In genomic region chr10:119079572-119080520, GRCh38 we compare ENCODE assay signal across 8 cellular contexts. TPM values are rescaled to one million over a fixed set of nuclear protein-coding genes. Genes with fewer than 3 reads are reported as not detected.
DNase-seq lines count a peak whose midpoint lies in the region; ATAC-seq and TF ChIP-seq lines count a peak whose summit lies in the region.

No MANE protein-coding gene starts in this region.

- H3K27me3 ChIP-seq in right atrium auricular region, result no peaks in the 10 kb centered on the region

- peak; percentile 46 for ATAC-seq in GM19372 (IDR thresholded peaks at IDR 0.05; ENCODE audit: low read depth, unreplicated experiment)
- ATAC-seq in HG03469 (IDR thresholded peaks at IDR 0.05; ENCODE audit: unreplicated experiment), result peak; percentile 33
- ATAC-seq in SK-N-SH treated with all-trans-retinoic acid at 6 μM for 48 hours, result peak; percentile 91

- in situ Hi-C loops in Caki2 (cut with HindIII; ENCODE audit: low pct_unique_long_range_greater_than_20kb, low sequenced_read_pairs), result no loop called here

- DNase-seq in Caki2 (ENCODE audit: low read depth) (peak; percentile 61), amygdala (lab: John Stamatoyannopoulos, UW) (peak in 40 of 56 donors; percentile 12 to 70 (median 42)), right atrium auricular region (ENCODE audit: low spot score) (peak; percentile 73), pulmonary artery endothelial cell (ENCODE audit: low read depth, low spot score) (peak; percentile 36), NCI-H187 treated with DMSO at 0.1 percent for 48 hours (lab: John Stamatoyannopoulos, UW) (no peak)

- TF ChIP-seq CTCF in right atrium auricular region (IDR thresholded peaks at IDR 0.05), result no peak

- H3K4me3 ChIP-seq in right atrium auricular region, result peak overlapping the region; percentile 77 to 97

- no peaks in the 10 kb centered on the region for H3K9me3 ChIP-seq in right atrium auricular region

- H3K27ac ChIP-seq in right atrium auricular region, result peak overlapping the region; percentile 94 to 99

- no peaks in the 10 kb centered on the region for H3K36me3 ChIP-seq in right atrium auricular region

- H3K4me1 ChIP-seq in right atrium auricular region, result peaks cover 0 to 43% of the 10 kb centered on the region in 2 donors

TF ChIP-seq in SK-N-SH treated with all-trans-retinoic acid at 6 μM for 48 hours, 23 proteins besides CTCF, POLR2A, EP300 and RAD21:
- no peak for TF ChIP-seq TCF4 (CRISPR knock-in tag; IDR thresholded peaks at IDR 0.05; ENCODE audit: borderline replicate concordance)
- TF ChIP-seq ZNF565 (CRISPR knock-in tag; conservative IDR thresholded peaks at IDR 0.05; ENCODE audit: low read depth), result no peak
- TF ChIP-seq ZFP30 (CRISPR knock-in tag; IDR thresholded peaks at IDR 0.05), result no peak
- no peak for TF ChIP-seq ESRRG (CRISPR knock-in tag; IDR thresholded peaks at IDR 0.05)

RNA-seq across cellular contexts. Expression of gene EIF3A, which starts 0.8 kb away (rescaled TPM):
- 26.5 and 36.2 TPM in 2 replicates for total RNA-seq in Caki2 (2014; rRNA removed; shearing (Covaris generic); ENCODE audit: low replicate concordance)
- total RNA-seq in right atrium auricular region, result 10 to 100 TPM; 69.8 to 76.9 TPM
- 121 and 169 TPM in 2 replicates for total RNA-seq in pulmonary artery endothelial cell

RNA-seq across cellular contexts. Expression of gene DENND10, which starts 24.1 kb away (rescaled TPM):
- total RNA-seq in Caki2 (2014; rRNA removed; shearing (Covaris generic); ENCODE audit: low replicate concordance), result 17.5 and 57.5 TPM in 2 replicates
- total RNA-seq in right atrium auricular region, result 10 to 100 TPM; 25.9 to 31.4 TPM
- 45.9 and 56.3 TPM in 2 replicates for total RNA-seq in pulmonary artery endothelial cell

RNA-seq across cellular contexts. Expression of gene NANOS1, which starts 50.3 kb away (rescaled TPM):
- total RNA-seq in Caki2 (2014; rRNA removed; shearing (Covaris generic); ENCODE audit: low replicate concordance), result 22.5 and 27.9 TPM in 2 replicates
- total RNA-seq in right atrium auricular region (1 to 10 TPM; 5.2 to 7.8 TPM), pulmonary artery endothelial cell (0.11 and 0.13 TPM in 2 replicates)

Comparison
In these comparisons a context has a peak if more than half of its experiments do, and no peak if none do; other contexts are left out.
1. ATAC-seq: peak in every context shown above with its lines; median percentile 91 in SK-N-SH treated with all-trans-retinoic acid at 6 μM for 48 hours; 46 in GM19372; 33 in HG03469.